17 cellular contexts compared by ENCODE assay signal in the genomic region with DNA sequence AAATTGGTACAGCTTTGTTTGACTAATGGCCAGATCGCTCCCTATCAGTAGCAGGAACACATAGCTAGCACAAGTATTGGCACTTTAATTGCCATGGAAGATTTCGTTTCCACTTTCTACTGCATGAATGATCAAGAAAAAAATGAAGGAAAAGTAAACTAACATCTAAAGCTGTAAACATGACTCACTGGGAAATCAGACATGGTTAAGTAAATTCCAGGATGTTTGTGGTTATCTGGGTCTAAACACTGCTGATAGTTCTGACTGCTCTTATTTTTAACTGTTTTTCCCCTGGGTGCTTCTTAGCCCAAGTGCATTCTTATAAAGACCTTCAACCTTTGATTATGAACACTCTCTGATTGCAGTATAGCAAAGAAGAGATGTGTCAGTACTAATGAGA.
DNase-seq lines count a peak whose midpoint lies in the region; ATAC-seq, FAIRE-seq and TF ChIP-seq lines count a peak whose summit lies in the region.
"Had no signal": no experiment of that assay in that cellular context is flagged by ENCODE, and none has a peak within 500 bp of the region (broad histone marks: within the 10 kb centered on the region; RNA-seq: fewer than 3 reads in every experiment).

No MANE protein-coding gene starts in this region.

- dilution Hi-C loops in IMR-90 (cut with HindIII; ENCODE audit: low sequenced_read_pairs, unreplicated experiment): no loop called here
- dilution Hi-C loops in mammary epithelial cell (cut with HindIII; ENCODE audit: low sequenced_read_pairs): no loop called here

- H3K4me3 ChIP-seq in BJ (ENCODE audit: low read depth, low read length) (no peak overlapping the region), IMR-90 (ENCODE audit: insufficient read depth, low read depth, low read length) (no peak overlapping the region), mammary epithelial cell (replicated peaks in 1 of 3; ENCODE audit: insufficient read depth in 1 of 3, low read depth in 2 of 3, low read length in 3 of 3) (no peak overlapping the region), HepG2 (replicated peaks in 1 of 3; ENCODE audit: insufficient read depth in 1 of 3, low read depth in 2 of 3, low read length in 3 of 3) (no peak overlapping the region), BE2C (ENCODE audit: low read depth, low read length) (no peak overlapping the region)
- H3K4me3 ChIP-seq: left ventricle myocardium inferior had no signal

- no peak overlapping the region for H4K5ac ChIP-seq in IMR-90 (ENCODE audit: low read depth, low read length)

- TF ChIP-seq CTCF in BJ (IDR thresholded peaks at IDR 0.05; ENCODE audit: insufficient read depth, low read depth, low read length) (no peak), IMR-90 (conservative IDR thresholded peaks at IDR 0.05; ENCODE audit: low read depth, low read length) (no peak), mammary epithelial cell (conservative IDR thresholded peaks at IDR 0.05 in 1 of 2, IDR thresholded peaks at IDR 0.05 in 1 of 2; ENCODE audit: extremely low read depth in 1 of 2, insufficient read depth in 1 of 2, low read depth in 1 of 2, low read length in 2 of 2) (no peak), HepG2 (CRISPR knock-in tag; IDR thresholded peaks at IDR 0.05) (no peak), BE2C (IDR thresholded peaks at IDR 0.05; ENCODE audit: low read depth, low read length) (no peak)

- peak overlapping the region; percentile 93 for H2BK120ac ChIP-seq in IMR-90 (ENCODE audit: low read depth, low read length)

- no peak overlapping the region for H2BK15ac ChIP-seq in IMR-90 (ENCODE audit: low read depth, low read length)

- H3K14ac ChIP-seq in IMR-90 (replicated peaks; ENCODE audit: low read depth, low read length): no peak overlapping the region

- BruUV-seq in IMR-90 (replicated peaks; lab: Mats Ljungman, UMichigan) (no TSS peak), mammary epithelial cell (replicated peaks; lab: Mats Ljungman, UMichigan) (no TSS peak), HepG2 (replicated peaks; lab: Mats Ljungman, UMichigan) (no TSS peak)

- H3K4me1 ChIP-seq in IMR-90 (ENCODE audit: control insufficient read depth, insufficient read depth, low read length) (peaks cover 7% of the 10 kb centered on the region), mammary epithelial cell (ENCODE audit: insufficient read depth, low read length) (peaks cover 53% of the 10 kb centered on the region), HepG2 (ENCODE audit: insufficient read depth, low read length) (peaks cover 51% of the 10 kb centered on the region), BE2C (peaks cover 9% of the 10 kb centered on the region)
- H3K4me1 ChIP-seq: left ventricle myocardium inferior had no signal

- peak overlapping the region; percentile 85; the same call in 1 of the 2 replicates for H2BK20ac ChIP-seq in IMR-90 (ENCODE audit: low read depth, low read length)

- H4K20me1 ChIP-seq in IMR-90 (ENCODE audit: insufficient read depth, low read length) (no peaks in the 10 kb centered on the region), mammary epithelial cell (ENCODE audit: insufficient read depth, low read length) (no peaks in the 10 kb centered on the region), HepG2 (ENCODE audit: insufficient read depth, low read length) (no peaks in the 10 kb centered on the region)

- ATAC-seq in IMR-90 (ENCODE audit: low read depth) (peak; percentile 89), HepG2 (no peak; the same call in 2 of the 3 replicates)
- ATAC-seq: right cardiac atrium had no signal

- H3K79me1 ChIP-seq in IMR-90 (ENCODE audit: low read depth in 1 of 2, low read length in 2 of 2): no peaks in the 10 kb centered on the region

- no CpG with 5 or more reads among the region's 2 CpGs for WGBS in IMR-90 (ENCODE audit: extremely low coverage in 2 of 2, insufficient read length in 1 of 2), 2 experiments
- 35% methylated on average over 2 of the region's 2 CpGs for WGBS in mammary epithelial cell (ENCODE audit: low coverage, missing lambda C conversion rate)
- WGBS in HepG2 (ENCODE audit: low lambda C conversion rate): 40% methylated on average over 2 of the region's 2 CpGs

- H3K9me3 ChIP-seq in IMR-90 (ENCODE audit: control insufficient read depth, insufficient read depth, low read length): no peaks in the 10 kb centered on the region
- H3K9me3 ChIP-seq in mammary epithelial cell (replicated peaks; ENCODE audit: insufficient read depth, low read length): no peaks in the 10 kb centered on the region
- no peaks in the 10 kb centered on the region for H3K9me3 ChIP-seq in HepG2 (ENCODE audit: low read length)
- H3K9me3 ChIP-seq in BE2C: no peaks in the 10 kb centered on the region
- H3K9me3 ChIP-seq: Caco-2, left ventricle myocardium inferior had no signal

- peak; percentile 67 for DNase-seq in BJ (ENCODE audit: low read depth)
- DNase-seq in IMR-90: peak; percentile 95
- DNase-seq in mammary epithelial cell: peak; percentile 76
- peak; percentile 71 for DNase-seq in HepG2 (ENCODE audit: low spot score)
- DNase-seq in NCI-H1092 (lab: John Stamatoyannopoulos, UW): no peak
- no peak for DNase-seq in GM19240 (ENCODE audit: insufficient read length, low spot score)
- no peak for DNase-seq in BE2C
- DNase-seq in NCI-H748 (lab: John Stamatoyannopoulos, UW; ENCODE audit: unreplicated experiment): no peak
- DNase-seq: activated CD4-positive, alpha-beta T cell treated with anti-CD3 and anti-CD28 coated beads, Interleukin-2, amount 50 U/mL, for 1 hour; activated naive CD4-positive, alpha-beta T cell treated with anti-CD3 and anti-CD28 coated beads, Interleukin-2, amount 50 U/mL, for 16 hours; Caco-2; GOT3; left ventricle myocardium inferior; NCI-H2029; right cardiac atrium; SHP77 had no signal

- H2BK5ac ChIP-seq in IMR-90 (ENCODE audit: low read depth, low read length, poor library complexity, severe bottlenecking): peak overlapping the region; percentile 76

- H3K23ac ChIP-seq in IMR-90 (ENCODE audit: low read depth, low read length): no peak overlapping the region

- no peak for FAIRE-seq in HepG2 (lab: Jason Lieb, UNC)
- FAIRE-seq: GM18507 had no signal

- H3K56ac ChIP-seq in IMR-90 (ENCODE audit: extremely low read depth, insufficient read depth, low read length): peak overlapping the region; percentile 38; the same call in 1 of the 2 replicates

- no peak overlapping the region for H3K9ac ChIP-seq in IMR-90 (ENCODE audit: low read depth, low read length)
- no peak overlapping the region for H3K9ac ChIP-seq in mammary epithelial cell (ENCODE audit: insufficient read depth, low read length)
- H3K9ac ChIP-seq in HepG2 (ENCODE audit: insufficient read depth, low read depth, low read length): no peak overlapping the region

- H3K36me3 ChIP-seq in BJ (ENCODE audit: control insufficient read depth, insufficient read depth, low read length) (no peaks in the 10 kb centered on the region), IMR-90 (ENCODE audit: control insufficient read depth, insufficient read depth, low read length) (no peaks in the 10 kb centered on the region), mammary epithelial cell (ENCODE audit: insufficient read depth, low read length) (no peaks in the 10 kb centered on the region), HepG2 (replicated peaks in 1 of 2; ENCODE audit: control insufficient read depth in 1 of 2, insufficient read depth in 2 of 2, low read length in 2 of 2) (no peaks in the 10 kb centered on the region), BE2C (no peaks in the 10 kb centered on the region)
- H3K36me3 ChIP-seq: left ventricle myocardium inferior had no signal

- peaks cover 8% of the 10 kb centered on the region; the same call in 1 of the 2 replicates for H3K9me1 ChIP-seq in IMR-90 (ENCODE audit: insufficient read depth, low read length)

- POLR2A ChIA-PET in BJ (lab: Charles Lee) (no interaction called here), IMR-90 (lab: Charles Lee; ENCODE audit: unreplicated experiment) (interaction anchor here (0.6 kb wide), 1 partner anchor 118 kb away, joined by 3 read pairs; no protein-coding TSS in a partner anchor), HepG2 (lab: Yijun Ruan, JAX) (no interaction called here)

- peak overlapping the region; percentile 76; the same call in 1 of the 2 replicates for H3K4ac ChIP-seq in IMR-90 (ENCODE audit: low read depth, low read length)

- TF ChIP-seq POLR2A in IMR-90 (IDR thresholded peaks at IDR 0.05; ENCODE audit: low read depth, low read length) (no peak), HepG2 (IDR thresholded peaks at IDR 0.05; ENCODE audit: insufficient read depth in 1 of 2, low read depth in 2 of 2, low read length in 2 of 2) (no peak)

- H3K27ac ChIP-seq in IMR-90 (ENCODE audit: insufficient read depth, low read length) (no peak overlapping the region), mammary epithelial cell (ENCODE audit: insufficient read depth, low read depth, low read length) (no peak overlapping the region), HepG2 (ENCODE audit: extremely low read length, insufficient read depth, low read length) (no peak overlapping the region)
- H3K27ac ChIP-seq: left ventricle myocardium inferior had no signal

- CTCF ChIA-PET in BJ (lab: Yijun Ruan, JAX) (interaction anchor here (1.3 kb wide), 1 partner anchor 16 kb away, joined by 4 read pairs; no protein-coding TSS in a partner anchor), IMR-90 (lab: Yijun Ruan, JAX) (no interaction called here), mammary epithelial cell (lab: Charles Lee; ENCODE audit: low non-redundant PET) (no interaction called here), HepG2 (lab: Yijun Ruan, JAX; ENCODE audit: low intra/inter-chr PET ratio, low total read pairs) (no interaction called here)

- peak overlapping the region; percentile 66; the same call in 1 of the 2 replicates for H3K4me2 ChIP-seq in IMR-90 (ENCODE audit: low read depth, low read length)
- peak overlapping the region; percentile 50 for H3K4me2 ChIP-seq in mammary epithelial cell (ENCODE audit: insufficient read depth, low read depth, low read length)
- no peak overlapping the region for H3K4me2 ChIP-seq in HepG2 (ENCODE audit: low read depth, low read length)

- no peak for TF ChIP-seq RAD21 in IMR-90 (IDR thresholded peaks at IDR 0.05; ENCODE audit: low read length)
- TF ChIP-seq RAD21 in HepG2 (CRISPR knock-in tag; IDR thresholded peaks at IDR 0.05): no peak

- H3K27me3 ChIP-seq in BJ (ENCODE audit: control insufficient read depth, insufficient read depth, low read length) (no peaks in the 10 kb centered on the region), IMR-90 (ENCODE audit: control insufficient read depth, insufficient read depth, low read length) (no peaks in the 10 kb centered on the region), mammary epithelial cell (ENCODE audit: insufficient read depth, low read length) (no peaks in the 10 kb centered on the region), HepG2 (ENCODE audit: control insufficient read depth in 1 of 2, insufficient read depth in 2 of 2, low read length in 2 of 2) (no peaks in the 10 kb centered on the region), BE2C (no peaks in the 10 kb centered on the region)

- in situ Hi-C loops in IMR-90 (cut with MboI; ENCODE audit: low sequenced_read_pairs) (no loop called here), mammary epithelial cell (cut with MboI; ENCODE audit: low sequenced_read_pairs in 2 of 2) (no loop called here), HepG2 (cut with HindIII; ENCODE audit: extremely low pct_ligation_motif_present, low pct_unique_long_range_greater_than_20kb) (no loop called here)

- no peak overlapping the region for H2AFZ ChIP-seq in IMR-90 (replicated peaks; ENCODE audit: low read length, poor library complexity)
- no peak overlapping the region for H2AFZ ChIP-seq in mammary epithelial cell (ENCODE audit: low read depth, low read length)
- H2AFZ ChIP-seq in HepG2 (ENCODE audit: low read length): no peak overlapping the region

- H3K18ac ChIP-seq in IMR-90 (ENCODE audit: low read depth, low read length): peak overlapping the region; percentile 55; the same call in 1 of the 2 replicates

- H2AK9ac ChIP-seq in IMR-90 (replicated peaks; ENCODE audit: low read depth, low read length, poor library complexity): no peak overlapping the region

- TF ChIP-seq EP300 in HepG2 (IDR thresholded peaks at IDR 0.05; ENCODE audit: low read depth in 2 of 2, low read length in 2 of 2): peak in 1 of 2 experiments; percentile 79; a peak in 1 of 4 replicates
- peak; percentile 42; the same call in 1 of the 2 replicates for TF ChIP-seq EP300 in HepG2 (CRISPR knock-in tag; IDR thresholded peaks at IDR 0.05; ENCODE audit: borderline replicate concordance)

- 0 out of 2 replicates have a peak overlapping the region, but pooled peaks have one; percentile 20 for H2AK5ac ChIP-seq in IMR-90 (ENCODE audit: low read depth, low read length)

- intact Hi-C loops in IMR-90 (cut with micrococcal nuclease) (loop anchor here (2.0 to 5.0 kb wide), 2 partner anchors 57 to 135 kb away; no protein-coding TSS in a partner anchor), mammary epithelial cell (cut with micrococcal nuclease) (loop anchor here (5.0 kb wide), 1 partner anchor 390 kb away; a partner anchor contains a TSS), HepG2 (cut with micrococcal nuclease; ENCODE audit: unreplicated experiment) (loop anchor here (1.0 to 5.0 kb wide), 2 partner anchors 54 to 305 kb away; no protein-coding TSS in a partner anchor)

- H3K79me2 ChIP-seq in mammary epithelial cell (ENCODE audit: insufficient read depth, low read length): no peaks in the 10 kb centered on the region
- H3K79me2 ChIP-seq in HepG2 (ENCODE audit: insufficient read depth, low read length): no peaks in the 10 kb centered on the region

- H4K8ac ChIP-seq in IMR-90 (ENCODE audit: low read depth in 2 of 2, low read length in 2 of 2): peak overlapping the region in 1 of 2 experiments; percentile 20; a peak in 1 of 4 replicates

- H4K91ac ChIP-seq in IMR-90 (ENCODE audit: insufficient read depth, low read depth, low read length): no peak overlapping the region

Comparison
In these comparisons a context has a peak if more than half of its experiments do, and no peak if none do; other contexts are left out.
1. DNase-seq: peak in BJ (single experiment), IMR-90 (single experiment), mammary epithelial cell (single experiment) and HepG2 (single experiment); none in NCI-H1092 (single experiment), GM19240 (single experiment), BE2C (single experiment) and NCI-H748 (single experiment).